Comparison of ENCODE assay signal across 21 cellular contexts in genomic region chr22:45763236-45763624, GRCh38.
DNase-seq lines count a peak whose midpoint lies in the region; ATAC-seq, FAIRE-seq and TF ChIP-seq lines count a peak whose summit lies in the region.
"Had no signal": no experiment of that assay in that cellular context is flagged by ENCODE, and none has a peak within 500 bp of the region (broad histone marks: within the 10 kb centered on the region; RNA-seq: fewer than 3 reads in every experiment).

No MANE protein-coding gene starts in this region.

- H2BK15ac ChIP-seq in mesenchymal stem cell (ENCODE audit: low read depth, poor library complexity, severe bottlenecking) = no peak overlapping the region

- peak overlapping the region; percentile 57 for H2AK5ac ChIP-seq in mesenchymal stem cell (ENCODE audit: low read length, severe bottlenecking)

- FAIRE-seq in astrocyte (lab: Jason Lieb, UNC) = no peak
- FAIRE-seq: A204.1, H54, keratinocyte had no signal

- no peak overlapping the region for H3K23ac ChIP-seq in mesenchymal stem cell (ENCODE audit: low read length in 2 of 2)

- no peak for TF ChIP-seq CTCF in astrocyte (IDR thresholded peaks at IDR 0.05; ENCODE audit: insufficient read depth, low read depth, low read length)

- peaks cover 2 to 8% of the 10 kb centered on the region in 2 donors for H3K36me3 Mint-ChIP-seq in activated naive CD4-positive, alpha-beta T cell treated with anti-CD3 and anti-CD28 coated beads, Interleukin-2, amount 50 U/mL, for 72 hours
- peaks cover 15% of the 10 kb centered on the region for H3K36me3 Mint-ChIP-seq in astrocyte (ENCODE audit: low read depth, unreplicated experiment)
- peaks cover 23% of the 10 kb centered on the region for H3K36me3 Mint-ChIP-seq in stimulated activated effector memory CD8-positive, alpha-beta T cell treated with anti-CD3 and anti-CD28 coated beads, Interleukin-12 subunit alpha, Interleukin-12 subunit beta, amount 100 ng/mL, for 72 hours

- H2BK120ac ChIP-seq in mesenchymal stem cell (ENCODE audit: low read depth, low read length) = no peak overlapping the region

- H3K79me1 ChIP-seq in mesenchymal stem cell (replicated peaks; ENCODE audit: low read length, poor library complexity, severe bottlenecking) = peaks cover 34% of the 10 kb centered on the region

- no peak overlapping the region for H4K8ac ChIP-seq in mesenchymal stem cell (ENCODE audit: low read length)

- ATAC-seq in activated naive CD4-positive, alpha-beta T cell treated with anti-CD3 and anti-CD28 coated beads, Interleukin-2, amount 50 U/mL, for 72 hours = no peak
- no peak for ATAC-seq in stimulated activated effector memory CD8-positive, alpha-beta T cell treated with anti-CD3 and anti-CD28 coated beads, Interleukin-12 subunit alpha, Interleukin-12 subunit beta, amount 100 ng/mL, for 72 hours
- no peak for ATAC-seq in HG03354 (IDR thresholded peaks at IDR 0.05; ENCODE audit: poor library complexity, severe bottlenecking, unreplicated experiment)

- H2BK12ac ChIP-seq in mesenchymal stem cell (ENCODE audit: low read length in 2 of 2) = no peak overlapping the region

- H3K27me3 Mint-ChIP-seq in astrocyte (ENCODE audit: low read depth, unreplicated experiment) = no peaks in the 10 kb centered on the region

- H4K91ac ChIP-seq in mesenchymal stem cell (ENCODE audit: low read length) = no peak overlapping the region

- peaks cover 46% of the 10 kb centered on the region for H4K20me1 ChIP-seq in astrocyte (ENCODE audit: insufficient read depth, low read length)

- no peak overlapping the region for H2BK5ac ChIP-seq in mesenchymal stem cell (ENCODE audit: low read depth, low read length, poor library complexity, severe bottlenecking)

- no peak overlapping the region for H3K4ac ChIP-seq in mesenchymal stem cell (ENCODE audit: low read depth in 1 of 2, low read length in 2 of 2)

- peaks cover 15% of the 10 kb centered on the region for H3K4me1 ChIP-seq in astrocyte (ENCODE audit: insufficient read depth, low read length)
- H3K4me1 ChIP-seq in mesenchymal stem cell (ENCODE audit: control insufficient read depth, insufficient read depth, low read depth, low read length) = peaks cover 28% of the 10 kb centered on the region
- H3K4me1 ChIP-seq: BLaER1, Caco-2 had no signal

- WGBS in mesenchymal stem cell = 90% methylated on average over 10 of the region's 10 CpGs

- H3K27me3 ChIP-seq in astrocyte (ENCODE audit: insufficient read depth, low read length) = no peaks in the 10 kb centered on the region
- H3K27me3 ChIP-seq in mesenchymal stem cell (ENCODE audit: control insufficient read depth in 1 of 2, insufficient read depth in 1 of 2, low read length in 2 of 2) = no peaks in the 10 kb centered on the region
- H3K27me3 ChIP-seq: BLaER1, neutrophil had no signal

- no peak overlapping the region for H2AFZ ChIP-seq in astrocyte (ENCODE audit: low read depth, low read length)
- H2AFZ ChIP-seq in mesenchymal stem cell (ENCODE audit: low read depth, low read length) = no peak overlapping the region

- no peaks in the 10 kb centered on the region for H3K9me3 ChIP-seq in astrocyte (ENCODE audit: insufficient read depth, low read depth, low read length)
- no peaks in the 10 kb centered on the region for H3K9me3 ChIP-seq in mesenchymal stem cell (ENCODE audit: control insufficient read depth, low read length)
- H3K9me3 ChIP-seq: BLaER1, Caco-2, neutrophil had no signal

- H3K4me3 Mint-ChIP-seq in astrocyte (ENCODE audit: unreplicated experiment) = no peak overlapping the region
- H3K4me3 Mint-ChIP-seq in stimulated activated effector memory CD8-positive, alpha-beta T cell treated with anti-CD3 and anti-CD28 coated beads, Interleukin-12 subunit alpha, Interleukin-12 subunit beta, amount 100 ng/mL, for 72 hours = no peak overlapping the region

- peaks cover 75% of the 10 kb centered on the region for H3K79me2 ChIP-seq in astrocyte (ENCODE audit: insufficient read depth, low read length)

- H3K36me3 ChIP-seq in astrocyte (ENCODE audit: insufficient read depth, low read length) (peaks cover 8% of the 10 kb centered on the region), mesenchymal stem cell (ENCODE audit: control insufficient read depth in 1 of 2, insufficient read depth in 2 of 2, low read depth in 1 of 2, low read length in 2 of 2) (peaks cover 9 to 53% of the 10 kb centered on the region in 2 experiments)
- H3K36me3 ChIP-seq: neutrophil had no signal

- no peak overlapping the region for H3K18ac ChIP-seq in mesenchymal stem cell (ENCODE audit: low read depth in 1 of 2, low read length in 2 of 2)

- peak overlapping the region; percentile 52 to 77 for H3K27ac Mint-ChIP-seq in activated naive CD4-positive, alpha-beta T cell treated with anti-CD3 and anti-CD28 coated beads, Interleukin-2, amount 50 U/mL, for 72 hours
- H3K27ac Mint-ChIP-seq in astrocyte (ENCODE audit: unreplicated experiment) = peak overlapping the region; percentile 18
- H3K27ac Mint-ChIP-seq in stimulated activated effector memory CD8-positive, alpha-beta T cell treated with anti-CD3 and anti-CD28 coated beads, Interleukin-12 subunit alpha, Interleukin-12 subunit beta, amount 100 ng/mL, for 72 hours = peak overlapping the region; percentile 44

- H3K9me3 Mint-ChIP-seq in activated naive CD4-positive, alpha-beta T cell treated with anti-CD3 and anti-CD28 coated beads, Interleukin-2, amount 50 U/mL, for 72 hours = no peaks in the 10 kb centered on the region
- H3K9me3 Mint-ChIP-seq in astrocyte (ENCODE audit: unreplicated experiment) = no peaks in the 10 kb centered on the region
- H3K9me3 Mint-ChIP-seq in stimulated activated effector memory CD8-positive, alpha-beta T cell treated with anti-CD3 and anti-CD28 coated beads, Interleukin-12 subunit alpha, Interleukin-12 subunit beta, amount 100 ng/mL, for 72 hours = no peaks in the 10 kb centered on the region

- H3K4me3 ChIP-seq in astrocyte (ENCODE audit: insufficient read depth, low read depth, low read length) (no peak overlapping the region), mesenchymal stem cell (ENCODE audit: insufficient read depth in 1 of 2, low read depth in 1 of 2, low read length in 2 of 2) (no peak overlapping the region)
- H3K4me3 ChIP-seq: BLaER1 had no signal

- peak overlapping the region; percentile 30 for H3K27ac ChIP-seq in astrocyte (ENCODE audit: low read depth, low read length)
- H3K27ac ChIP-seq in mesenchymal stem cell (ENCODE audit: low read length, poor library complexity, severe bottlenecking) = peak overlapping the region; percentile 3
- H3K27ac ChIP-seq: BLaER1, neutrophil had no signal

- H3K4me2 ChIP-seq in astrocyte (ENCODE audit: low read length) = peak overlapping the region; percentile 19
- no peak overlapping the region for H3K4me2 ChIP-seq in mesenchymal stem cell (ENCODE audit: low read length, poor library complexity, severe bottlenecking)
- H3K4me2 ChIP-seq: BLaER1 had no signal

- H3K9ac ChIP-seq in astrocyte (ENCODE audit: low read length) (peak overlapping the region; percentile 22), mesenchymal stem cell (ENCODE audit: low read length) (no peak overlapping the region)
- H3K9ac ChIP-seq: BLaER1 had no signal

- peaks cover 29% of the 10 kb centered on the region for H3K4me1 Mint-ChIP-seq in astrocyte (ENCODE audit: low read depth, unreplicated experiment)
- peaks cover 16% of the 10 kb centered on the region for H3K4me1 Mint-ChIP-seq in stimulated activated effector memory CD8-positive, alpha-beta T cell treated with anti-CD3 and anti-CD28 coated beads, Interleukin-12 subunit alpha, Interleukin-12 subunit beta, amount 100 ng/mL, for 72 hours

- no peak overlapping the region for H3K14ac ChIP-seq in mesenchymal stem cell (ENCODE audit: low read length in 2 of 2)

- no peak for DNase-seq in activated naive CD4-positive, alpha-beta T cell treated with anti-CD3 and anti-CD28 coated beads, Interleukin-2, amount 50 U/mL, for 72 hours (ENCODE audit: low spot score in 2 of 2)
- no peak for DNase-seq in activated naive CD4-positive, alpha-beta T cell (lab: John Stamatoyannopoulos, UW)
- DNase-seq in astrocyte (ENCODE audit: low read depth) (no peak), mesenchymal stem cell (no peak), nucleus accumbens (lab: John Stamatoyannopoulos, UW) (no peak), hepatic stellate cell (ENCODE audit: low spot score) (no peak)
- DNase-seq in stimulated activated effector memory CD8-positive, alpha-beta T cell treated with anti-CD3 and anti-CD28 coated beads, Interleukin-12 subunit alpha, Interleukin-12 subunit beta, amount 100 ng/mL, for 72 hours (ENCODE audit: low spot score in 2 of 2) = no peak
- DNase-seq: activated CD8-positive, alpha-beta memory T cell treated with anti-CD3 and anti-CD28 coated beads, Interleukin-2, amount 50 U/mL, for 4 hours; activated gamma-delta T cell; amniotic stem cell; NCI-H1417; NCI-H524; retina; T-helper 1 cell had no signal
